In the genomic region with DNA sequence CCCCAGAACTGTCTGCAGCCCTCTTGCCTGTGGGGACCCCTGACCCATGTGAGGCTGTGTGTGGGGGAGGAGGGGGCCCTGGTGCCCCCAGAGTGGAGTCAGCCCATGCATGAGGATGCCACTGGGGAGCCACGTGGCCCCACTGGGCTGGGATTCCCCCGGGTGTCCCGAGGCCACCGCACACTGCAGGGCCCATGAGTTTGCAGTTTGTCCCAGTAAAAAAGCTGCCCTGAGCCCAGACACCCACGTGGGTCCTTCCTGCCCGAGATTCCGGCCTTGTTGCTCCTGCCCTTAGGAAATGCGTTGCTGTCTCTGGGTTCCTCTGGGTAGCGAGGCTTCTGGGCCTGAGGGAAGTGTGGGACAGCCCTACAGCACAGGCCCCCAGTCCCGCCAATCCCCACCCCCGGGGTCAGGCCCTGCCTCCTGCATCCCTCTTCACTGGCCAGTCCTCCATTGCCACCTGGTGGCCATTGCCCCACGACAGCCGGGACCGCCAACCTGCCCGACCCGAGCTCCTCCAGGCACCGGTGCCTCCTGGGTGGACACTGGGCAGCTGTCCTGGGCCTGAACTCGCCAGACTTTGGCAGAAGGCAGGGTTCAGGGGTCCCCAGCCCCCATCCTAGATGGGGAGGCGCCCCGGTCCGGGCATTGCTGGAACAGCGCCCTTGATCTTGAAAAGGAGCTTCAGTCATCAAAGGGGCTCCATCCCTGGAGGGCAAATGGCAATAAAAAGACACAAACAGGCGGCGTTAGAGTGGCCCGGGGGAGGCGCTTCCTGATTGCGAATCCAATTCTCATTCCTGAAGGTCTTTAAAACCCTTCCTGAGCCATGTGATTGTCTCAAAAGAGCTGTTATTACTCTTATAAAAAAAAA, we compare ENCODE assay signal across 8 cellular contexts. TPM values are rescaled to one million over a fixed set of nuclear protein-coding genes. Genes with fewer than 3 reads are reported as not detected.
A peak's percentile ranks its signal among the peaks of the same experiment; 100 is the strongest.
DNase-seq lines count a peak whose midpoint lies in the region; ATAC-seq and FAIRE-seq lines count a peak whose summit lies in the region.

No MANE protein-coding gene starts in this region.

- ATAC-seq in GM18519 (IDR thresholded peaks at IDR 0.05; ENCODE audit: low FRiP score, unreplicated experiment), result no peak

- DNase-seq in A172 (ENCODE audit: low spot score), result peak; percentile 32
- DNase-seq in GM18507 (ENCODE audit: extremely low spot score, insufficient read length, low read depth), result peak; percentile 68
- DNase-seq in NCI-H748 treated with DMSO at 0.1 percent for 48 hours (lab: John Stamatoyannopoulos, UW), result peak; percentile 33
- DNase-seq in activated CD8-positive, alpha-beta memory T cell treated with anti-CD3 and anti-CD28 coated beads, Interleukin-2, amount 50 U/mL, for 1 hour (ENCODE audit: extremely low read depth), result peak; percentile 17
- DNase-seq in epidermal melanocyte (ENCODE audit: insufficient read length, low spot score), result peak; percentile 87
- peak; percentile 8 for DNase-seq in middle frontal gyrus (ENCODE audit: extremely low spot score, low spot score)
- peak; percentile 81 for DNase-seq in stimulated activated CD8-positive, alpha-beta memory T cell treated with anti-CD3 and anti-CD28 coated beads, Interleukin-4, amount 100 ng/mL, for 48 hours

- peak; percentile 41 for FAIRE-seq in GM18507 (lab: Jason Lieb, UNC)

RNA-seq across cellular contexts. Expression of gene C14orf180, which starts 15.6 kb away (rescaled TPM):
- total RNA-seq in A172 (2014; rRNA removed; shearing (Covaris generic)), result not detected in 2 replicates

RNA-seq across cellular contexts. Expression of gene TMEM179, which starts 40.6 kb away (rescaled TPM):
- 0.43 TPM in 1 of 2 replicates, not detected in the other for total RNA-seq in A172 (2014; rRNA removed; shearing (Covaris generic))

Comparison
In these comparisons a context has a peak if more than half of its experiments do, and no peak if none do; other contexts are left out.
1. DNase-seq: peak in every context shown above with its lines; median percentile 87 in epidermal melanocyte; 81 in stimulated activated CD8-positive, alpha-beta memory T cell treated with anti-CD3 and anti-CD28 coated beads, Interleukin-4, amount 100 ng/mL, for 48 hours; 68 in GM18507; 33 in NCI-H748 treated with DMSO at 0.1 percent for 48 hours; 32 in A172; 17 in activated CD8-positive, alpha-beta memory T cell treated with anti-CD3 and anti-CD28 coated beads, Interleukin-2, amount 50 U/mL, for 1 hour; 8 in middle frontal gyrus.